Comparison of ENCODE assay signal across 1 cellular context in genomic region chr19:11155373-11156120, GRCh38.
A peak's percentile ranks its signal among the peaks of the same experiment; 100 is the strongest.
TF ChIP-seq lines count a peak whose summit lies in the region.

Gene SPC24 (minus strand): TSS chr19:11155782. CDS start chr19:11155776, 6 bp downstream.

TF ChIP-seq in K562, 482 proteins besides CTCF, POLR2A, EP300 and RAD21 (continued from another document and continues in another):
- TF ChIP-seq, protein P1, sequence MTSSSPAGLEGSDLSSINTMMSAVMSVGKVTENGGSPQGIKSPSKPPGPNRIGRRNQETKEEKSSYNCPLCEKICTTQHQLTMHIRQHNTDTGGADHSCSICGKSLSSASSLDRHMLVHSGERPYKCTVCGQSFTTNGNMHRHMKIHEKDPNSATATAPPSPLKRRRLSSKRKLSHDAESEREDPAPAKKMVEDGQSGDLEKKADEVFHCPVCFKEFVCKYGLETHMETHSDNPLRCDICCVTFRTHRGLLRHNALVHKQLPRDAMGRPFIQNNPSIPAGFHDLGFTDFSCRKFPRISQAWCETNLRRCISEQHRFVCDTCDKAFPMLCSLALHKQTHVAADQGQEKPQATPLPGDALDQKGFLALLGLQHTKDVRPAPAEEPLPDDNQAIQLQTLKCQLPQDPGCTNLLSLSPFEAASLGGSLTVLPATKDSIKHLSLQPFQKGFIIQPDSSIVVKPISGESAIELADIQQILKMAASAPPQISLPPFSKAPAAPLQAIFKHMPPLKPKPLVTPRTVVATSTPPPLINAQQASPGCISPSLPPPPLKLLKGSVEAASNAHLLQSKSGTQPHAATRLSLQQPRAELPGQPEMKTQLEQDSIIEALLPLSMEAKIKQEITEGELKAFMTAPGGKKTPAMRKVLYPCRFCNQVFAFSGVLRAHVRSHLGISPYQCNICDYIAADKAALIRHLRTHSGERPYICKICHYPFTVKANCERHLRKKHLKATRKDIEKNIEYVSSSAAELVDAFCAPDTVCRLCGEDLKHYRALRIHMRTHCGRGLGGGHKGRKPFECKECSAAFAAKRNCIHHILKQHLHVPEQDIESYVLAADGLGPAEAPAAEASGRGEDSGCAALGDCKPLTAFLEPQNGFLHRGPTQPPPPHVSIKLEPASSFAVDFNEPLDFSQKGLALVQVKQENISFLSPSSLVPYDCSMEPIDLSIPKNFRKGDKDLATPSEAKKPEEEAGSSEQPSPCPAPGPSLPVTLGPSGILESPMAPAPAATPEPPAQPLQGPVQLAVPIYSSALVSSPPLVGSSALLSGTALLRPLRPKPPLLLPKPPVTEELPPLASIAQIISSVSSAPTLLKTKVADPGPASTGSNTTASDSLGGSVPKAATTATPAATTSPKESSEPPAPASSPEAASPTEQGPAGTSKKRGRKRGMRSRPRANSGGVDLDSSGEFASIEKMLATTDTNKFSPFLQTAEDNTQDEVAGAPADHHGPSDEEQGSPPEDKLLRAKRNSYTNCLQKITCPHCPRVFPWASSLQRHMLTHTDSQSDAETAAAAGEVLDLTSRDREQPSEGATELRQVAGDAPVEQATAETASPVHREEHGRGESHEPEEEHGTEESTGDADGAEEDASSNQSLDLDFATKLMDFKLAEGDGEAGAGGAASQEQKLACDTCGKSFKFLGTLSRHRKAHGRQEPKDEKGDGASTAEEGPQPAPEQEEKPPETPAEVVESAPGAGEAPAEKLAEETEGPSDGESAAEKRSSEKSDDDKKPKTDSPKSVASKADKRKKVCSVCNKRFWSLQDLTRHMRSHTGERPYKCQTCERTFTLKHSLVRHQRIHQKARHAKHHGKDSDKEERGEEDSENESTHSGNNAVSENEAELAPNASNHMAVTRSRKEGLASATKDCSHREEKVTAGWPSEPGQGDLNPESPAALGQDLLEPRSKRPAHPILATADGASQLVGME (CRISPR knock-in tag; IDR thresholded peaks at IDR 0.05): peak; percentile 45; the same call in 1 of the 2 replicates
- TF ChIP-seq RBM34 (IDR thresholded peaks at IDR 0.05; ENCODE audit: borderline replicate concordance, insufficient read depth, low read length) (no peak), KDM4B (IDR thresholded peaks at IDR 0.05; ENCODE audit: borderline replicate concordance in 2 of 2, low read depth in 1 of 2) (no peak), BCOR (IDR thresholded peaks at IDR 0.05) (no peak), CBFA2T2 (conservative IDR thresholded peaks at IDR 0.05) (no peak), BHLHE40 (IDR thresholded peaks at IDR 0.05; ENCODE audit: low read length) (no peak), ZNF778 (CRISPR knock-in tag; IDR thresholded peaks at IDR 0.05) (no peak), PTRF (tag; IDR thresholded peaks at IDR 0.05) (no peak), BRF1 (IDR thresholded peaks at IDR 0.05; ENCODE audit: borderline replicate concordance, extremely low read depth, insufficient read length) (no peak), MAX (CRISPR knock-in tag; IDR thresholded peaks at IDR 0.05) (peak; percentile 76), SIN3A (IDR thresholded peaks at IDR 0.05; ENCODE audit: borderline replicate concordance in 2 of 2, control insufficient read depth in 1 of 2, low read depth in 2 of 2, low read length in 2 of 2) (peak; percentile 86 to 90), NFRKB (IDR thresholded peaks at IDR 0.05; ENCODE audit: low read depth) (peak; percentile 91; the same call in 1 of the 2 replicates), NEUROD1 (IDR thresholded peaks at IDR 0.05; ENCODE audit: borderline replicate concordance, low read depth, low read length, partially characterized antibody) (peak; percentile 93), CTCFL (IDR thresholded peaks at IDR 0.05; ENCODE audit: borderline replicate concordance, insufficient read depth, low read depth, low read length, poor library complexity, severe bottlenecking) (no peak), JUND (IDR thresholded peaks at IDR 0.05; ENCODE audit: borderline replicate concordance, low read depth, low read length) (no peak; the same call in 1 of the 2 replicates), JUND (tag; IDR thresholded peaks at IDR 0.05; ENCODE audit: borderline replicate concordance, low read depth, low read length) (no peak), SIX5 (IDR thresholded peaks at IDR 0.05; ENCODE audit: borderline replicate concordance in 1 of 2, insufficient read depth in 1 of 2, low read depth in 1 of 2, low read length in 2 of 2) (no peak), ZBTB5 (IDR thresholded peaks at IDR 0.05) (no peak), ZNF395 (CRISPR knock-in tag; IDR thresholded peaks at IDR 0.05) (no peak), PYGO2 (tag; IDR thresholded peaks at IDR 0.05) (no peak), GTF2B (IDR thresholded peaks at IDR 0.05; ENCODE audit: extremely low read depth, insufficient read length) (no peak), YY1 (IDR thresholded peaks at IDR 0.05; ENCODE audit: borderline replicate concordance in 1 of 3, control insufficient read depth in 1 of 3, extremely low read depth in 1 of 3, insufficient read depth in 3 of 3, insufficient read length in 1 of 3, insufficient replicate concordance in 2 of 3, low read depth in 1 of 3, low read length in 2 of 3) (peak; percentile 80 to 97 (median 94)), FUS (optimal IDR thresholded peaks at IDR 0.05; ENCODE audit: low read depth, low read length) (no peak), CREM (IDR thresholded peaks at IDR 0.05; ENCODE audit: low read depth) (peak; percentile 72; the same call in 1 of the 2 replicates), MTA3 (IDR thresholded peaks at IDR 0.05; ENCODE audit: borderline replicate concordance) (peak; percentile 89; the same call in 1 of the 2 replicates), RUNX1 (IDR thresholded peaks at IDR 0.05; ENCODE audit: low read depth) (no peak), EP400 (IDR thresholded peaks at IDR 0.05) (peak; percentile 94), FOXA1 (IDR thresholded peaks at IDR 0.05; ENCODE audit: borderline replicate concordance) (no peak)
- TF ChIP-seq, protein P2, sequence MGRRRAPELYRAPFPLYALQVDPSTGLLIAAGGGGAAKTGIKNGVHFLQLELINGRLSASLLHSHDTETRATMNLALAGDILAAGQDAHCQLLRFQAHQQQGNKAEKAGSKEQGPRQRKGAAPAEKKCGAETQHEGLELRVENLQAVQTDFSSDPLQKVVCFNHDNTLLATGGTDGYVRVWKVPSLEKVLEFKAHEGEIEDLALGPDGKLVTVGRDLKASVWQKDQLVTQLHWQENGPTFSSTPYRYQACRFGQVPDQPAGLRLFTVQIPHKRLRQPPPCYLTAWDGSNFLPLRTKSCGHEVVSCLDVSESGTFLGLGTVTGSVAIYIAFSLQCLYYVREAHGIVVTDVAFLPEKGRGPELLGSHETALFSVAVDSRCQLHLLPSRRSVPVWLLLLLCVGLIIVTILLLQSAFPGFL (CRISPR knock-in tag; IDR thresholded peaks at IDR 0.05): no peak
- TF ChIP-seq, protein P3, sequence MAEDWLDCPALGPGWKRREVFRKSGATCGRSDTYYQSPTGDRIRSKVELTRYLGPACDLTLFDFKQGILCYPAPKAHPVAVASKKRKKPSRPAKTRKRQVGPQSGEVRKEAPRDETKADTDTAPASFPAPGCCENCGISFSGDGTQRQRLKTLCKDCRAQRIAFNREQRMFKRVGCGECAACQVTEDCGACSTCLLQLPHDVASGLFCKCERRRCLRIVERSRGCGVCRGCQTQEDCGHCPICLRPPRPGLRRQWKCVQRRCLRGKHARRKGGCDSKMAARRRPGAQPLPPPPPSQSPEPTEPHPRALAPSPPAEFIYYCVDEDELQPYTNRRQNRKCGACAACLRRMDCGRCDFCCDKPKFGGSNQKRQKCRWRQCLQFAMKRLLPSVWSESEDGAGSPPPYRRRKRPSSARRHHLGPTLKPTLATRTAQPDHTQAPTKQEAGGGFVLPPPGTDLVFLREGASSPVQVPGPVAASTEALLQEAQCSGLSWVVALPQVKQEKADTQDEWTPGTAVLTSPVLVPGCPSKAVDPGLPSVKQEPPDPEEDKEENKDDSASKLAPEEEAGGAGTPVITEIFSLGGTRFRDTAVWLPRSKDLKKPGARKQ (CRISPR knock-in tag; IDR thresholded peaks at IDR 0.05): no peak
- TF ChIP-seq, protein P4, sequence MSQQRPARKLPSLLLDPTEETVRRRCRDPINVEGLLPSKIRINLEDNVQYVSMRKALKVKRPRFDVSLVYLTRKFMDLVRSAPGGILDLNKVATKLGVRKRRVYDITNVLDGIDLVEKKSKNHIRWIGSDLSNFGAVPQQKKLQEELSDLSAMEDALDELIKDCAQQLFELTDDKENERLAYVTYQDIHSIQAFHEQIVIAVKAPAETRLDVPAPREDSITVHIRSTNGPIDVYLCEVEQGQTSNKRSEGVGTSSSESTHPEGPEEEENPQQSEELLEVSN (IDR thresholded peaks at IDR 0.05; ENCODE audit: borderline replicate concordance in 1 of 2, extremely low read depth in 1 of 2, insufficient read depth in 1 of 2, insufficient read length in 1 of 2, low read depth in 1 of 2, low read length in 1 of 2, poor library complexity in 1 of 2, severe bottlenecking in 1 of 2): peak; percentile 54 to 63
- TF ChIP-seq, protein P5, sequence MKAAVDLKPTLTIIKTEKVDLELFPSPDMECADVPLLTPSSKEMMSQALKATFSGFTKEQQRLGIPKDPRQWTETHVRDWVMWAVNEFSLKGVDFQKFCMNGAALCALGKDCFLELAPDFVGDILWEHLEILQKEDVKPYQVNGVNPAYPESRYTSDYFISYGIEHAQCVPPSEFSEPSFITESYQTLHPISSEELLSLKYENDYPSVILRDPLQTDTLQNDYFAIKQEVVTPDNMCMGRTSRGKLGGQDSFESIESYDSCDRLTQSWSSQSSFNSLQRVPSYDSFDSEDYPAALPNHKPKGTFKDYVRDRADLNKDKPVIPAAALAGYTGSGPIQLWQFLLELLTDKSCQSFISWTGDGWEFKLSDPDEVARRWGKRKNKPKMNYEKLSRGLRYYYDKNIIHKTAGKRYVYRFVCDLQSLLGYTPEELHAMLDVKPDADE (conservative IDR thresholded peaks at IDR 0.05; ENCODE audit: control insufficient read depth, low read depth, low read length): peak; percentile 49; the same call in 1 of the 2 replicates
- TF ChIP-seq, protein P6, sequence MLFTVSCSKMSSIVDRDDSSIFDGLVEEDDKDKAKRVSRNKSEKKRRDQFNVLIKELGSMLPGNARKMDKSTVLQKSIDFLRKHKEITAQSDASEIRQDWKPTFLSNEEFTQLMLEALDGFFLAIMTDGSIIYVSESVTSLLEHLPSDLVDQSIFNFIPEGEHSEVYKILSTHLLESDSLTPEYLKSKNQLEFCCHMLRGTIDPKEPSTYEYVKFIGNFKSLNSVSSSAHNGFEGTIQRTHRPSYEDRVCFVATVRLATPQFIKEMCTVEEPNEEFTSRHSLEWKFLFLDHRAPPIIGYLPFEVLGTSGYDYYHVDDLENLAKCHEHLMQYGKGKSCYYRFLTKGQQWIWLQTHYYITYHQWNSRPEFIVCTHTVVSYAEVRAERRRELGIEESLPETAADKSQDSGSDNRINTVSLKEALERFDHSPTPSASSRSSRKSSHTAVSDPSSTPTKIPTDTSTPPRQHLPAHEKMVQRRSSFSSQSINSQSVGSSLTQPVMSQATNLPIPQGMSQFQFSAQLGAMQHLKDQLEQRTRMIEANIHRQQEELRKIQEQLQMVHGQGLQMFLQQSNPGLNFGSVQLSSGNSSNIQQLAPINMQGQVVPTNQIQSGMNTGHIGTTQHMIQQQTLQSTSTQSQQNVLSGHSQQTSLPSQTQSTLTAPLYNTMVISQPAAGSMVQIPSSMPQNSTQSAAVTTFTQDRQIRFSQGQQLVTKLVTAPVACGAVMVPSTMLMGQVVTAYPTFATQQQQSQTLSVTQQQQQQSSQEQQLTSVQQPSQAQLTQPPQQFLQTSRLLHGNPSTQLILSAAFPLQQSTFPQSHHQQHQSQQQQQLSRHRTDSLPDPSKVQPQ (CRISPR knock-in tag; IDR thresholded peaks at IDR 0.05; ENCODE audit: borderline replicate concordance): no peak
